ENCODE assay signal across 8 cellular contexts in genomic region chr17:57995076-57995956, GRCh38. TPM values are rescaled to one million over a fixed set of nuclear protein-coding genes. Genes with fewer than 3 reads are reported as not detected.
DNase-seq lines count a peak whose midpoint lies in the region; ATAC-seq and TF ChIP-seq lines count a peak whose summit lies in the region.

No MANE protein-coding gene starts in this region.

- no peak overlapping the region for H3K4me3 ChIP-seq in DOHH2 (ENCODE audit: low read length)
- no peak overlapping the region for H3K4me3 ChIP-seq in body of pancreas

- TF ChIP-seq CTCF in DOHH2 (IDR thresholded peaks at IDR 0.05; ENCODE audit: low read depth, low read length, poor library complexity, severe bottlenecking): peak; percentile 61
- TF ChIP-seq CTCF in body of pancreas (IDR thresholded peaks at IDR 0.05): peak; percentile 35 to 83 (median 79)

- H3K27ac ChIP-seq in DOHH2 (ENCODE audit: low read depth, low read length) (no peak overlapping the region), body of pancreas (peak overlapping the region in 1 of 4 donors; percentile 10)

- DNase-seq in HCEC 1CT (peak; percentile 78), NCI-H1930 (lab: John Stamatoyannopoulos, UW) (peak; percentile 50 to 59), T-helper 2 cell (peak in 4 of 5 experiments; percentile 20 to 79 (median 40)), body of pancreas (peak; percentile 73 to 80 (median 77)), iPS-NIHi11 (ENCODE audit: low spot score) (peak; percentile 46)
- DNase-seq in stimulated activated CD4-positive, alpha-beta T cell treated with anti-CD3 and anti-CD28 coated beads, Interleukin-12 subunit alpha, Interleukin-12 subunit beta, amount 100 ng/mL, for 4 hours: peak; percentile 34

- H3K79me2 ChIP-seq in DOHH2 (ENCODE audit: control insufficient read depth, low read length): peaks cover 5% of the 10 kb centered on the region

- peak overlapping the region; percentile 12 for H3K4me2 ChIP-seq in DOHH2 (ENCODE audit: low read length)

- no peaks in the 10 kb centered on the region for H3K9me2 ChIP-seq in DOHH2 (replicated peaks; ENCODE audit: control insufficient read depth, low read length)

- H3K36me3 ChIP-seq in DOHH2 (ENCODE audit: control insufficient read depth, low read length): peaks cover 42% of the 10 kb centered on the region
- H3K36me3 ChIP-seq in body of pancreas (replicated peaks in 1 of 2; ENCODE audit: insufficient read depth in 1 of 2, low read depth in 2 of 2): no peaks in the 10 kb centered on the region

- H3K4me1 ChIP-seq in DOHH2 (ENCODE audit: control insufficient read depth, low read length): peaks cover 60% of the 10 kb centered on the region
- peaks cover 17% of the 10 kb centered on the region for H3K4me1 ChIP-seq in body of pancreas

- H4K20me1 ChIP-seq in DOHH2 (ENCODE audit: control insufficient read depth, insufficient read depth, low read depth, low read length): peaks cover 11% of the 10 kb centered on the region

- H3K9me3 ChIP-seq in DOHH2 (ENCODE audit: control insufficient read depth, insufficient read depth, low read length) (no peaks in the 10 kb centered on the region), body of pancreas (no peaks in the 10 kb centered on the region)

- WGBS in body of pancreas, 2 donors: 25 to 34% methylated on average over 4 of the region's 4 CpGs

- intact Hi-C loops in body of pancreas (cut with DNase I): no loop called here

- peak in 2 of 3 donors; percentile 4 to 17 for TF ChIP-seq POLR2A in body of pancreas (IDR thresholded peaks at IDR 0.05)

- no peaks in the 10 kb centered on the region for H3K27me3 ChIP-seq in DOHH2 (ENCODE audit: control insufficient read depth, low read length)
- no peaks in the 10 kb centered on the region for H3K27me3 ChIP-seq in body of pancreas

- H3F3A ChIP-seq in DOHH2 (ENCODE audit: control insufficient read depth, insufficient read depth): peaks cover 83% of the 10 kb centered on the region

- peak; percentile 90 for ATAC-seq in body of pancreas
- ATAC-seq in GM19455 (IDR thresholded peaks at IDR 0.05; ENCODE audit: unreplicated experiment): no peak

RNA-seq across cellular contexts. Expression of gene VEZF1, which starts 7.3 kb away (rescaled TPM):
- 10 to 100 TPM; 14.5 to 39.4 TPM for total RNA-seq in body of pancreas

RNA-seq across cellular contexts. Expression of gene SRSF1, which starts 11.7 kb away (rescaled TPM):
- 100 to 1,000 TPM in 1 of 2 donors, 10 to 100 TPM in 1; 76.0 to 139 TPM for total RNA-seq in body of pancreas

RNA-seq across cellular contexts. Expression of gene CUEDC1, which starts 40.1 kb away (rescaled TPM):
- 10 to 100 TPM; 35.8 to 48.1 TPM for total RNA-seq in body of pancreas
